ENCODE assay signal across 22 cellular contexts in genomic region chr1:240100351-240100750, GRCh38. TPM values are rescaled to one million over a fixed set of nuclear protein-coding genes. Genes with fewer than 3 reads are reported as not detected.
DNase-seq lines count a peak whose midpoint lies in the region; ATAC-seq and TF ChIP-seq lines count a peak whose summit lies in the region.
"Had no signal": no experiment of that assay in that cellular context is flagged by ENCODE, and none has a peak within 500 bp of the region (broad histone marks: within the 10 kb centered on the region; RNA-seq: fewer than 3 reads in every experiment).

No MANE protein-coding gene starts in this region.

- peak overlapping the region; percentile 81 for H3K27ac Mint-ChIP-seq in HFFc6
- no peak overlapping the region for H3K27ac Mint-ChIP-seq in activated naive CD4-positive, alpha-beta T cell treated with anti-CD3 and anti-CD28 coated beads for 36 hours
- no peak overlapping the region for H3K27ac Mint-ChIP-seq in natural killer cell treated with Interleukin-12 subunit alpha and Interleukin-12 subunit beta and Interleukin-15 and Interleukin-18, amount 100 ng/mL, for 72 hours
- H3K27ac Mint-ChIP-seq: activated CD8-positive, alpha-beta memory T cell treated with anti-CD3 and anti-CD28 coated beads, Interleukin-2, amount 10 ng/mL, durations not matched to agents 7 days and 5 days; immature natural killer cell; nephron progenitor cell had no signal

- no peaks in the 10 kb centered on the region for H3K9me3 Mint-ChIP-seq in HFFc6
- no peaks in the 10 kb centered on the region for H3K9me3 Mint-ChIP-seq in activated naive CD4-positive, alpha-beta T cell treated with anti-CD3 and anti-CD28 coated beads for 36 hours
- H3K9me3 Mint-ChIP-seq in natural killer cell treated with Interleukin-12 subunit alpha and Interleukin-12 subunit beta and Interleukin-15 and Interleukin-18, amount 100 ng/mL, for 72 hours, result no peaks in the 10 kb centered on the region
- H3K9me3 Mint-ChIP-seq: nephron progenitor cell had no signal

- ATAC-seq in natural killer cell treated with Interleukin-12 subunit alpha and Interleukin-12 subunit beta and Interleukin-15 and Interleukin-18, amount 100 ng/mL, for 72 hours, result no peak
- ATAC-seq: activated CD8-positive, alpha-beta memory T cell treated with anti-CD3 and anti-CD28 coated beads, Interleukin-2, amount 10 ng/mL, durations not matched to agents 7 days and 5 days; HepG2 had no signal

- peak overlapping the region; percentile 90 for H3K4me3 Mint-ChIP-seq in HFFc6
- H3K4me3 Mint-ChIP-seq in activated naive CD4-positive, alpha-beta T cell treated with anti-CD3 and anti-CD28 coated beads for 36 hours, result no peak overlapping the region
- H3K4me3 Mint-ChIP-seq in natural killer cell treated with Interleukin-12 subunit alpha and Interleukin-12 subunit beta and Interleukin-15 and Interleukin-18, amount 100 ng/mL, for 72 hours, result no peak overlapping the region
- H3K4me3 Mint-ChIP-seq: activated CD8-positive, alpha-beta memory T cell treated with anti-CD3 and anti-CD28 coated beads, Interleukin-2, amount 10 ng/mL, durations not matched to agents 7 days and 5 days; immature natural killer cell; nephron progenitor cell had no signal

- TF ChIP-seq POLR2A in uterus (IDR thresholded peaks at IDR 0.05), result no peak

- H3K4me3 ChIP-seq in ACC112 (ENCODE audit: low read depth, low read length) (0 out of 2 replicates have a peak overlapping the region, but pooled peaks have one; percentile 44), brain microvascular endothelial cell (ENCODE audit: low read depth, low read length) (no peak overlapping the region), MM.1S (ENCODE audit: low read length) (no peak overlapping the region), uterus (no peak overlapping the region)
- H3K4me3 ChIP-seq: upper lobe of left lung had no signal

- H2AFZ ChIP-seq in ACC112 (ENCODE audit: low read length, unreplicated experiment), result no peak overlapping the region
- no peak overlapping the region for H2AFZ ChIP-seq in MM.1S (ENCODE audit: low read length)

- no peak overlapping the region for H3K4me2 ChIP-seq in MM.1S (ENCODE audit: low read depth, low read length)

- no peaks in the 10 kb centered on the region for H3K9me3 ChIP-seq in MM.1S (replicated peaks; ENCODE audit: insufficient read depth, low read length)
- H3K9me3 ChIP-seq in uterus, result no peaks in the 10 kb centered on the region
- H3K9me3 ChIP-seq: upper lobe of left lung had no signal

- H3K4me1 Mint-ChIP-seq in HFFc6 (ENCODE audit: low read depth), result peaks cover 97% of the 10 kb centered on the region
- no peaks in the 10 kb centered on the region for H3K4me1 Mint-ChIP-seq in activated naive CD4-positive, alpha-beta T cell treated with anti-CD3 and anti-CD28 coated beads for 36 hours (ENCODE audit: low read depth)
- H3K4me1 Mint-ChIP-seq in natural killer cell treated with Interleukin-12 subunit alpha and Interleukin-12 subunit beta and Interleukin-15 and Interleukin-18, amount 100 ng/mL, for 72 hours (ENCODE audit: low read depth in 2 of 2), result no peaks in the 10 kb centered on the region
- H3K4me1 Mint-ChIP-seq: activated CD8-positive, alpha-beta memory T cell treated with anti-CD3 and anti-CD28 coated beads, Interleukin-2, amount 10 ng/mL, durations not matched to agents 7 days and 5 days; immature natural killer cell had no signal

- H3K79me2 ChIP-seq in ACC112 (ENCODE audit: control insufficient read depth, insufficient read depth, low read length, unreplicated experiment) (peaks cover 8% of the 10 kb centered on the region), MM.1S (ENCODE audit: low read length) (no peaks in the 10 kb centered on the region)

- H3K27ac ChIP-seq in ACC112 (ENCODE audit: low read depth, low read length), result peak overlapping the region; percentile 58
- peak overlapping the region; percentile 46 for H3K27ac ChIP-seq in brain microvascular endothelial cell
- no peak overlapping the region for H3K27ac ChIP-seq in MM.1S (ENCODE audit: low read length)
- H3K27ac ChIP-seq in uterus, result no peak overlapping the region
- H3K27ac ChIP-seq: upper lobe of left lung had no signal

- in situ Hi-C loops in brain microvascular endothelial cell (cut with HindIII; ENCODE audit: low pct_ligation_motif_present, low sequenced_read_pairs), result no loop called here

- intact Hi-C loops in activated naive CD4-positive, alpha-beta T cell treated with anti-CD3 and anti-CD28 coated beads for 36 hours (cut with micrococcal nuclease), result no loop called here
- intact Hi-C loops in uterus (cut with DNase I; ENCODE audit: low total_unique reads), result no loop called here

- CTCF ChIA-PET in activated naive CD4-positive, alpha-beta T cell treated with anti-CD3 and anti-CD28 coated beads for 36 hours (lab: Charles Lee), result no interaction called here

- H3F3A ChIP-seq in MM.1S (ENCODE audit: insufficient read depth, low read length), result no peaks in the 10 kb centered on the region

- H3K27me3 ChIP-seq in ACC112 (ENCODE audit: insufficient read depth, low read length), result no peaks in the 10 kb centered on the region
- no peaks in the 10 kb centered on the region for H3K27me3 ChIP-seq in brain microvascular endothelial cell (replicated peaks)
- no peaks in the 10 kb centered on the region for H3K27me3 ChIP-seq in MM.1S (replicated peaks; ENCODE audit: insufficient read depth, low read length)
- H3K27me3 ChIP-seq in uterus, result no peaks in the 10 kb centered on the region
- H3K27me3 ChIP-seq: upper lobe of left lung had no signal

- DNase-seq in HFFc6 (peak; percentile 62), brain microvascular endothelial cell (no peak), myocyte (ENCODE audit: low read depth) (peak; percentile 36), MM.1S (no peak), uterus (no peak)
- DNase-seq in activated naive CD4-positive, alpha-beta T cell treated with anti-CD3 and anti-CD28 coated beads for 36 hours, result no peak
- DNase-seq in natural killer cell treated with Interleukin-12 subunit alpha and Interleukin-12 subunit beta and Interleukin-15 and Interleukin-18, amount 100 ng/mL, for 72 hours (ENCODE audit: low spot score), result no peak
- DNase-seq: activated CD4-positive, CD25-positive, alpha-beta regulatory T cell treated with anti-CD3 and anti-CD28 coated beads, Interleukin-2, amount 50 U/mL, for 72 hours; activated CD8-positive, alpha-beta memory T cell treated with anti-CD3 and anti-CD28 coated beads, Interleukin-2, amount 10 ng/mL, durations not matched to agents 7 days and 5 days; amniotic stem cell; erythroblast; immature natural killer cell; mammary epithelial cell; MV-4-11; NCI-H524 treated with DMSO at 0.1 percent for 48 hours; nephron progenitor cell; SIG-M5; stimulated activated CD4-positive, alpha-beta T cell treated with anti-CD3 and anti-CD28 coated beads, Interleukin-15, amount 100 ng/mL, for 24 hours; stimulated activated naive CD4-positive, alpha-beta T cell treated with Interleukin-2 at 50 U/mL for 16 hours; upper lobe of left lung had no signal

- no peak overlapping the region for H3K9ac ChIP-seq in MM.1S (ENCODE audit: low read length)

- no peaks in the 10 kb centered on the region for H4K20me1 ChIP-seq in MM.1S (ENCODE audit: insufficient read depth, low read length)

- no peak for TF ChIP-seq CTCF in HFFc6 (IDR thresholded peaks at IDR 0.05)
- no peak for TF ChIP-seq CTCF in brain microvascular endothelial cell (IDR thresholded peaks at IDR 0.05; ENCODE audit: low read depth, low read length, missing control alignments)
- no peak for TF ChIP-seq CTCF in MM.1S (IDR thresholded peaks at IDR 0.05; ENCODE audit: low read length)
- no peak for TF ChIP-seq CTCF in uterus (IDR thresholded peaks at IDR 0.05)

- no peaks in the 10 kb centered on the region for H3K36me3 ChIP-seq in ACC112 (ENCODE audit: insufficient read depth, low read length)
- H3K36me3 ChIP-seq in brain microvascular endothelial cell (replicated peaks), result no peaks in the 10 kb centered on the region
- no peaks in the 10 kb centered on the region for H3K36me3 ChIP-seq in MM.1S (replicated peaks; ENCODE audit: insufficient read depth, low read length)
- no peaks in the 10 kb centered on the region for H3K36me3 ChIP-seq in uterus
- H3K36me3 ChIP-seq: upper lobe of left lung had no signal

- H3K4me1 ChIP-seq in ACC112 (ENCODE audit: control insufficient read depth, insufficient read depth, low read length, unreplicated experiment) (peaks cover 36% of the 10 kb centered on the region), MM.1S (ENCODE audit: low read length) (no peaks in the 10 kb centered on the region), uterus (no peaks in the 10 kb centered on the region)
- H3K4me1 ChIP-seq: upper lobe of left lung had no signal

- no peaks in the 10 kb centered on the region for H3K9me2 ChIP-seq in MM.1S (replicated peaks; ENCODE audit: insufficient read depth, low read length)

- peaks cover 79% of the 10 kb centered on the region for H3K36me3 Mint-ChIP-seq in HFFc6 (ENCODE audit: low read depth)
- H3K36me3 Mint-ChIP-seq in activated naive CD4-positive, alpha-beta T cell treated with anti-CD3 and anti-CD28 coated beads for 36 hours (ENCODE audit: low read depth), result no peaks in the 10 kb centered on the region
- no peaks in the 10 kb centered on the region for H3K36me3 Mint-ChIP-seq in natural killer cell treated with Interleukin-12 subunit alpha and Interleukin-12 subunit beta and Interleukin-15 and Interleukin-18, amount 100 ng/mL, for 72 hours
- H3K36me3 Mint-ChIP-seq: activated CD8-positive, alpha-beta memory T cell treated with anti-CD3 and anti-CD28 coated beads, Interleukin-2, amount 10 ng/mL, durations not matched to agents 7 days and 5 days; immature natural killer cell had no signal

- H3K27me3 Mint-ChIP-seq in HFFc6 (ENCODE audit: insufficient read depth), result peaks cover 1% of the 10 kb centered on the region
- H3K27me3 Mint-ChIP-seq in activated naive CD4-positive, alpha-beta T cell treated with anti-CD3 and anti-CD28 coated beads for 36 hours (ENCODE audit: low read depth), result peaks cover 16% of the 10 kb centered on the region
- H3K27me3 Mint-ChIP-seq in natural killer cell treated with Interleukin-12 subunit alpha and Interleukin-12 subunit beta and Interleukin-15 and Interleukin-18, amount 100 ng/mL, for 72 hours, result peaks cover 22 to 25% of the 10 kb centered on the region in 2 donors

RNA-seq across cellular contexts. Expression of gene FMN2, which starts 8.7 kb away (rescaled TPM):
- total RNA-seq in HFFc6 (2021; fragmentation: NEBNext Ultra II Directional; extraction: Animal tissue kit (Norgen Biotek cat#: 25700)), result 100 to 1,000 TPM in 2 of 6 experiments, 10 to 100 TPM in 4; 82.6 to 115 (median 96.4) TPM
- total RNA-seq in myocyte (1.1 and 2.4 TPM in 2 replicates), uterus (1 to 10 TPM in 3 of 4 donors, not detected in 1; 1.0 to 6.5 (median 2.3) TPM)
- 4.4 TPM for polyA plus RNA-seq in myocyte (2012)
- not detected for total RNA-seq in activated naive CD4-positive, alpha-beta T cell treated with anti-CD3 and anti-CD28 coated beads for 36 hours
- not detected for total RNA-seq in natural killer cell treated with Interleukin-12 subunit alpha and Interleukin-12 subunit beta and Interleukin-15 and Interleukin-18, amount 100 ng/mL, for 72 hours
- total RNA-seq: activated CD8-positive, alpha-beta memory T cell treated with anti-CD3 and anti-CD28 coated beads, Interleukin-2, amount 10 ng/mL, durations not matched to agents 7 days and 5 days; HepG2; mammary epithelial cell had no signal
- polyA plus RNA-seq: HepG2, immature natural killer cell, mammary epithelial cell had no signal

Comparison
In these comparisons a context has a peak if more than half of its experiments do, and no peak if none do; other contexts are left out.
1. H3K27ac ChIP-seq: peak in ACC112 (single experiment) and brain microvascular endothelial cell (single experiment); none in MM.1S (single experiment) and uterus (0 of 2).
2. DNase-seq: peak in HFFc6 (single experiment) and myocyte (single experiment); none in brain microvascular endothelial cell (single experiment), activated naive CD4-positive, alpha-beta T cell treated with anti-CD3 and anti-CD28 coated beads for 36 hours (single experiment), natural killer cell treated with Interleukin-12 subunit alpha and Interleukin-12 subunit beta and Interleukin-15 and Interleukin-18, amount 100 ng/mL, for 72 hours (single experiment), MM.1S (single experiment) and uterus (0 of 2).
3. RNA of gene FMN2, which starts 8.7 kb away (total RNA-seq): 82.6 to 115 TPM in HFFc6; 1.1 to 2.4 TPM in myocyte, 1.0 to 6.5 TPM in uterus, not detected in activated naive CD4-positive, alpha-beta T cell treated with anti-CD3 and anti-CD28 coated beads for 36 hours and not detected in natural killer cell treated with Interleukin-12 subunit alpha and Interleukin-12 subunit beta and Interleukin-15 and Interleukin-18, amount 100 ng/mL, for 72 hours; every median in the first group is over 10 times any median in the second.